8 cellular contexts compared by ENCODE assay signal in the genomic region with DNA sequence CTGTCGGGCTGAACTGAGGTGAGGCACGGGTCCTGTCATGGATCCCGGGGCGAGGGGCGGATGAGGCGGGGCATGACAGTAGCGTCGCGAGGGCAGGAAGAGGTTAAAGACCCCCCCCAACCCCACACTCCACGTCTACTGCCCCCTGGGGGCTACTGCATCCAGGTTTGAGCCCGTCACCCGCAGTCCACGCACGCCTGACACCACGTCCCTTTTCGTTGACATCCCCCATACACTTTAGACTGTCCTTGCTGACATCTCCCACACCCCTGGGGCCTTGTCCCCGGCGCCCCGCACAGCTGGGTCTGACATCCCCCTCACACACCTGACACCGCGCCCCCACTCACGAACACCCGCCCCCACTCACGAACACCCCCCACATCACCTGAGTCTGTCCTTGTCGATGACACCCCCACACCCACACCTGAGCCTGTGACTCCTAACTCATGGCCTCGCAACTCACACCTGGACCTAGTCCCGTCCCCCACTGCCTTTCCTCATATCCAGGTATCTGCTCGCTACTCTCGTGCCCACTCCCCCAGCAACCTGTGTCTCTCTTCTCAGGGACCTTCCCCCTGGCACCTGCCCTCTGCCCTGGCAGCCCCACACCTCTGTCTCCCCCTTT. TPM values are rescaled to one million over a fixed set of nuclear protein-coding genes. Genes with fewer than 3 reads are reported as not detected.
A peak's percentile ranks its signal among the peaks of the same experiment; 100 is the strongest.
DNase-seq lines count a peak whose midpoint lies in the region; ATAC-seq and TF ChIP-seq lines count a peak whose summit lies in the region.

No MANE protein-coding gene starts in this region.

- intact Hi-C loops in gastrocnemius medialis (cut with DNase I; ENCODE audit: low total_unique reads): loop anchor here (10.0 kb wide), 1 partner anchor 1039 kb away; no protein-coding TSS in a partner anchor

- H3K4me2 ChIP-seq in DND-41 (ENCODE audit: insufficient read depth, low read length): peak overlapping the region; percentile 99

- ATAC-seq in DND-41 (ENCODE audit: insufficient read depth, low read depth): no peak; the same call in 2 of the 3 replicates
- ATAC-seq in WTC11: no peak; the same call in 1 of the 2 replicates
- ATAC-seq in gastrocnemius medialis: no peak
- ATAC-seq in GM18511 (IDR thresholded peaks at IDR 0.05; ENCODE audit: unreplicated experiment): no peak

- peak overlapping the region; percentile 46 for H2AFZ ChIP-seq in DND-41 (ENCODE audit: low read depth, low read length)

- H3K4me3 Mint-ChIP-seq in HFFc6 (peak overlapping the region; percentile 91), WTC11 (peak overlapping the region; percentile 71)

- H3K27me3 Mint-ChIP-seq in HFFc6 (ENCODE audit: insufficient read depth) (peaks cover 1% of the 10 kb centered on the region), WTC11 (ENCODE audit: low read depth) (peaks cover 67% of the 10 kb centered on the region)

- H3K9ac ChIP-seq in DND-41 (ENCODE audit: low read depth, low read length): peak overlapping the region; percentile 57

- CTCF ChIA-PET in WTC11 (lab: Charles Lee): interaction anchor here (0.6 to 1.8 kb wide), 5 partner anchors 47 to 534 kb away, joined by 3 to 9 read pairs (median 6); no protein-coding TSS in a partner anchor

- H3K36me3 ChIP-seq in DND-41 (ENCODE audit: insufficient read depth, low read length) (peaks cover 18% of the 10 kb centered on the region), gastrocnemius medialis (no peaks in the 10 kb centered on the region)

- H3K27ac Mint-ChIP-seq in HFFc6 (peak overlapping the region; percentile 56), WTC11 (no peak overlapping the region)

- H3K27ac ChIP-seq in DND-41 (ENCODE audit: low read length) (peak overlapping the region; percentile 33), gastrocnemius medialis (peak overlapping the region; percentile 94 to 96 (median 94))

- H4K20me1 ChIP-seq in DND-41 (ENCODE audit: insufficient read depth, low read length): no peaks in the 10 kb centered on the region

- POLR2A ChIA-PET in WTC11 (lab: Charles Lee): no interaction called here

- H3K79me2 ChIP-seq in DND-41 (ENCODE audit: insufficient read depth, low read length): peaks cover 16% of the 10 kb centered on the region

- H3K4me1 Mint-ChIP-seq in HFFc6 (ENCODE audit: low read depth) (peaks cover 32% of the 10 kb centered on the region), WTC11 (peaks cover 19% of the 10 kb centered on the region)

- H3K4me1 ChIP-seq in DND-41 (ENCODE audit: insufficient read depth, low read length) (peaks cover 33% of the 10 kb centered on the region), gastrocnemius medialis (peaks cover 81 to 86% of the 10 kb centered on the region in 2 donors)

- no peak for TF ChIP-seq POLR2A in gastrocnemius medialis (IDR thresholded peaks at IDR 0.05)

- peaks cover 7% of the 10 kb centered on the region; the same call in 1 of the 2 replicates for H3K36me3 Mint-ChIP-seq in HFFc6 (ENCODE audit: low read depth)
- no peaks in the 10 kb centered on the region for H3K36me3 Mint-ChIP-seq in WTC11

- no peak for DNase-seq in DND-41
- no peak for DNase-seq in HFFc6
- DNase-seq in WTC11 (ENCODE audit: low spot score): no peak
- DNase-seq in fibroblast of pulmonary artery (ENCODE audit: low read depth): no peak
- DNase-seq in gastrocnemius medialis: no peak
- no peak for DNase-seq in GM19240 (ENCODE audit: insufficient read length, low spot score)
- DNase-seq in NCI-H2081 treated with DMSO at 0.1 percent for 48 hours (lab: John Stamatoyannopoulos, UW): no peak

- H3K9me3 ChIP-seq in DND-41 (ENCODE audit: insufficient read depth, low read length, severe bottlenecking): no peaks in the 10 kb centered on the region
- no peaks in the 10 kb centered on the region for H3K9me3 ChIP-seq in gastrocnemius medialis

- H3K9me3 Mint-ChIP-seq in HFFc6 (no peaks in the 10 kb centered on the region), WTC11 (no peaks in the 10 kb centered on the region)

- peak overlapping the region; percentile 14 to 74; a peak in 3 of 4 replicates for H3K4me3 ChIP-seq in DND-41 (ENCODE audit: low read depth in 1 of 2, low read length in 2 of 2)
- H3K4me3 ChIP-seq in fibroblast of pulmonary artery (replicated peaks; ENCODE audit: low read depth, low read length): peak overlapping the region; percentile 76
- peak overlapping the region; percentile 70 to 85 (median 78) for H3K4me3 ChIP-seq in gastrocnemius medialis

- in situ Hi-C loops in gastrocnemius medialis (cut with MboI; ENCODE audit: low sequenced_read_pairs in 4 of 4): no loop called here

- H3K27me3 ChIP-seq in DND-41 (ENCODE audit: insufficient read depth, low read length, poor library complexity) (no peaks in the 10 kb centered on the region), gastrocnemius medialis (no peaks in the 10 kb centered on the region)

- TF ChIP-seq CTCF in DND-41 (IDR thresholded peaks at IDR 0.05; ENCODE audit: borderline replicate concordance, extremely low read depth, low read length, poor library complexity, severe bottlenecking): peak; percentile 66
- TF ChIP-seq CTCF in HFFc6 (IDR thresholded peaks at IDR 0.05): peak; percentile 60
- no peak for TF ChIP-seq CTCF in WTC11 (IDR thresholded peaks at IDR 0.05)
- TF ChIP-seq CTCF in fibroblast of pulmonary artery (IDR thresholded peaks at IDR 0.05; ENCODE audit: low read length, missing control alignments): peak; percentile 28
- TF ChIP-seq CTCF in gastrocnemius medialis (IDR thresholded peaks at IDR 0.05 in 4 of 5, conservative IDR thresholded peaks at IDR 0.05 in 1 of 5): peak in 4 of 5 experiments; percentile 17 to 61 (median 26)

TF ChIP-seq in WTC11, 78 proteins besides CTCF, POLR2A, EP300 and RAD21:
- TF ChIP-seq GABPB1 (CRISPR knock-in tag; IDR thresholded peaks at IDR 0.05): no peak
- peak; percentile 59; the same call in 1 of the 2 replicates for TF ChIP-seq ZNF121 (CRISPR knock-in tag; IDR thresholded peaks at IDR 0.05)

RNA-seq across cellular contexts. Expression of a gene that starts 0.4 kb away (rescaled TPM):
- 10 to 100 TPM in 3 of 6 experiments, 1 to 10 TPM in 3; 8.7 to 11.7 (median 9.9) TPM for total RNA-seq in HFFc6 (2021; fragmentation: NEBNext Ultra II Directional; extraction: Animal tissue kit (Norgen Biotek cat#: 25700))
- total RNA-seq in WTC11 (2021) (8.1 to 9.2 TPM (median 8.7 TPM) in 3 replicates), gastrocnemius medialis (10 to 100 TPM; 12.3 to 85.3 (median 37.1) TPM)

RNA-seq across cellular contexts. Expression of a gene that starts 30.8 kb away (rescaled TPM):
- 10 to 100 TPM; 30.2 to 41.7 (median 32.5) TPM for total RNA-seq in HFFc6 (2021; fragmentation: NEBNext Ultra II Directional; extraction: Animal tissue kit (Norgen Biotek cat#: 25700))
- 47.9 to 58.8 TPM (median 49.9 TPM) in 3 replicates for total RNA-seq in WTC11 (2021)
- total RNA-seq in gastrocnemius medialis: 10 to 100 TPM; 18.2 to 35.7 (median 25.2) TPM

RNA-seq across cellular contexts. Expression of a gene that starts 30.9 kb away (rescaled TPM):
- total RNA-seq in HFFc6 (2021; fragmentation: NEBNext Ultra II Directional; extraction: Animal tissue kit (Norgen Biotek cat#: 25700)): 10 to 100 TPM; 57.6 to 71.5 (median 61.8) TPM
- 156 to 160 TPM (median 156 TPM) in 3 replicates for total RNA-seq in WTC11 (2021)
- 10 to 100 TPM; 24.6 to 38.2 (median 32.8) TPM for total RNA-seq in gastrocnemius medialis
